ENCODE assay signal across 8 cellular contexts in genomic region chr4:110287130-110287529, GRCh38.
DNase-seq lines count a peak whose midpoint lies in the region; ATAC-seq and TF ChIP-seq lines count a peak whose summit lies in the region.

No MANE protein-coding gene starts in this region.

- H3K9me3 ChIP-seq in heart right ventricle (no peaks in the 10 kb centered on the region), left ventricle myocardium inferior (replicated peaks) (no peaks in the 10 kb centered on the region)

- H3K4me3 ChIP-seq in heart right ventricle (no peak overlapping the region), left ventricle myocardium inferior (no peak overlapping the region)

- no TSS peak for BruUV-seq in Calu3 (replicated peaks; lab: Mats Ljungman, UMichigan)

- H3K27ac Mint-ChIP-seq in Calu3 (ENCODE audit: unreplicated experiment) = no peak overlapping the region
- H3K27ac Mint-ChIP-seq in activated naive CD8-positive, alpha-beta T cell = peak overlapping the region; percentile 46

- no peak overlapping the region for H3K27ac ChIP-seq in heart right ventricle
- no peak overlapping the region for H3K27ac ChIP-seq in left ventricle myocardium inferior (replicated peaks)

- CTCF ChIA-PET in Calu3 (lab: Charles Lee) = interaction anchor here (0.7 kb wide), 1 partner anchor 234 kb away, joined by 3 read pairs; no protein-coding TSS in a partner anchor

- intact Hi-C loops in Calu3 (cut with micrococcal nuclease; ENCODE audit: unreplicated experiment) = no loop called here
- intact Hi-C loops in heart right ventricle (cut with DNase I) = no loop called here
- intact Hi-C loops in left ventricle myocardium inferior (cut with micrococcal nuclease) = no loop called here

- H3K36me3 ChIP-seq in heart right ventricle (no peaks in the 10 kb centered on the region), left ventricle myocardium inferior (no peaks in the 10 kb centered on the region)

- H3K27me3 ChIP-seq in heart right ventricle (peaks cover 0 to 4% (median 0%) of the 10 kb centered on the region in 7 donors), left ventricle myocardium inferior (ENCODE audit: low read depth) (no peaks in the 10 kb centered on the region)

- TF ChIP-seq CTCF in Calu3 (IDR thresholded peaks at IDR 0.05; ENCODE audit: unreplicated experiment) (no peak), heart right ventricle (IDR thresholded peaks at IDR 0.05) (no peak), left ventricle myocardium inferior (IDR thresholded peaks at IDR 0.05; ENCODE audit: borderline replicate concordance) (no peak)

- H3K4me1 Mint-ChIP-seq in Calu3 (ENCODE audit: low read depth, unreplicated experiment) = no peaks in the 10 kb centered on the region
- H3K4me1 Mint-ChIP-seq in activated naive CD8-positive, alpha-beta T cell (ENCODE audit: low read depth) = peaks cover 3% of the 10 kb centered on the region

- H3K4me1 ChIP-seq in heart right ventricle (no peaks in the 10 kb centered on the region), left ventricle myocardium inferior (no peaks in the 10 kb centered on the region)

- ATAC-seq in GM19351 (IDR thresholded peaks at IDR 0.05; ENCODE audit: unreplicated experiment) (peak; percentile 99), HG03139 (IDR thresholded peaks at IDR 0.05; ENCODE audit: unreplicated experiment) (peak; percentile 100), heart right ventricle (no peak)
- ATAC-seq in stimulated activated naive CD8-positive, alpha-beta T cell treated with anti-CD3 and anti-CD28 coated beads, Interleukin-15, Interleukin-2, amounts not matched to agents 100 U/mL and 50 U/mL, for 24 hours = peak; percentile 91

- H3K27me3 Mint-ChIP-seq in Calu3 (ENCODE audit: unreplicated experiment) = no peaks in the 10 kb centered on the region
- H3K27me3 Mint-ChIP-seq in activated naive CD8-positive, alpha-beta T cell = peaks cover 4% of the 10 kb centered on the region

- no peaks in the 10 kb centered on the region for H3K9me3 Mint-ChIP-seq in Calu3 (ENCODE audit: low read depth, unreplicated experiment)
- no peaks in the 10 kb centered on the region for H3K9me3 Mint-ChIP-seq in activated naive CD8-positive, alpha-beta T cell (ENCODE audit: low read depth)

- WGBS in heart right ventricle, 2 donors = 46 to 58% methylated on average over 2 of the region's 2 CpGs

- peak; percentile 6 for DNase-seq in Calu3
- no peak for DNase-seq in stimulated activated naive CD8-positive, alpha-beta T cell treated with anti-CD3 and anti-CD28 coated beads, Interleukin-15, Interleukin-2, amounts not matched to agents 100 U/mL and 50 U/mL, for 24 hours
- no peak for DNase-seq in heart right ventricle
- no peak for DNase-seq in left ventricle myocardium inferior
- no peak for DNase-seq in amygdala (lab: John Stamatoyannopoulos, UW)

- H3K4me3 Mint-ChIP-seq in Calu3 (ENCODE audit: low read depth, unreplicated experiment) = no peak overlapping the region
- no peak overlapping the region for H3K4me3 Mint-ChIP-seq in activated naive CD8-positive, alpha-beta T cell

- no peaks in the 10 kb centered on the region for H3K36me3 Mint-ChIP-seq in Calu3 (ENCODE audit: insufficient read depth, unreplicated experiment)
- no peaks in the 10 kb centered on the region for H3K36me3 Mint-ChIP-seq in activated naive CD8-positive, alpha-beta T cell

Comparison
In these comparisons a context has a peak if more than half of its experiments do, and no peak if none do; other contexts are left out.
1. ATAC-seq: peak in GM19351 (single experiment), HG03139 (single experiment) and stimulated activated naive CD8-positive, alpha-beta T cell treated with anti-CD3 and anti-CD28 coated beads, Interleukin-15, Interleukin-2, amounts not matched to agents 100 U/mL and 50 U/mL, for 24 hours (single experiment); none in heart right ventricle (0 of 8).